ENCODE assay signal across 13 cellular contexts in the genomic region with DNA sequence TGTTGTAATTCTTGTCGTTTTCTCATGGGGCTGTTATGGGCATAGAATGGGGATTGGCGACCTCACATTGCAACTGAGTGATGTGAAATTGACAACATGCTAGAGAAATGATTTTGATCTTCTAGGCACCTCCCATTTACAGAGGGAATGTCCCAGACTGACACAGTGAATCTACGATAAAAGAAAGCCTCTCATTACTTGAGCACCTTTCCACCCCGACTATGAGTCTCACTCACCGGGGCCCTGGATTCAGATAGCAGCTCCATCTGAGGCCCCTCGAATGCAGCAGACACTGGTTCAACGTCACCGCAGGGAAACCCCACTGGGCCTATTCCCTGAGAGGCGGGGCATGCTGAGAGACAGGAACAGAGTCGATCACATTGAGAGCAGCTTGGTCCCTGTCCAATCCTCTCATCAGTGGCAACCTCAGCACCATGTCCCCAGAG. TPM values are rescaled to one million over a fixed set of nuclear protein-coding genes. Genes with fewer than 3 reads are reported as not detected.
DNase-seq lines count a peak whose midpoint lies in the region; ATAC-seq and TF ChIP-seq lines count a peak whose summit lies in the region.
"Had no signal": no experiment of that assay in that cellular context is flagged by ENCODE, and none has a peak within 500 bp of the region (broad histone marks: within the 10 kb centered on the region; RNA-seq: fewer than 3 reads in every experiment).

No MANE protein-coding gene starts in this region.

- no peak overlapping the region for H3K4me3 ChIP-seq in BE2C (ENCODE audit: low read depth, low read length)
- H3K4me3 ChIP-seq: testis had no signal

- peak overlapping the region; percentile 92 for H3K27ac Mint-ChIP-seq in activated CD8-positive, alpha-beta T cell treated with anti-CD3 and anti-CD28 coated beads for 36 hours
- H3K27ac Mint-ChIP-seq in effector memory CD8-positive, alpha-beta T cell: peak overlapping the region; percentile 87 to 97
- peak overlapping the region; percentile 95 for H3K27ac Mint-ChIP-seq in stimulated activated naive CD8-positive, alpha-beta T cell treated with anti-CD3 and anti-CD28 coated beads, Interleukin-15, Interleukin-2, amounts not matched to agents 100 ng/mL and 50 ng/mL, for 24 hours

- H3K27me3 Mint-ChIP-seq in activated CD8-positive, alpha-beta T cell treated with anti-CD3 and anti-CD28 coated beads for 36 hours: no peaks in the 10 kb centered on the region
- H3K27me3 Mint-ChIP-seq in effector memory CD8-positive, alpha-beta T cell: no peaks in the 10 kb centered on the region
- H3K27me3 Mint-ChIP-seq in stimulated activated naive CD8-positive, alpha-beta T cell treated with anti-CD3 and anti-CD28 coated beads, Interleukin-15, Interleukin-2, amounts not matched to agents 100 ng/mL and 50 ng/mL, for 24 hours: no peaks in the 10 kb centered on the region

- no peaks in the 10 kb centered on the region for H3K36me3 ChIP-seq in BE2C
- H3K36me3 ChIP-seq: WERI-Rb-1 had no signal

- CTCF ChIA-PET in activated CD8-positive, alpha-beta T cell treated with anti-CD3 and anti-CD28 coated beads for 36 hours (lab: Charles Lee): interaction anchor here (0.9 to 4.2 kb wide), 4 partner anchors 11 to 506 kb away, joined by 3 to 17 read pairs (median 7); partner anchors contain the start of gene NFATC2

- H3K4me1 ChIP-seq in BE2C: no peaks in the 10 kb centered on the region

- no peak overlapping the region for H3K4me3 Mint-ChIP-seq in activated CD8-positive, alpha-beta T cell treated with anti-CD3 and anti-CD28 coated beads for 36 hours
- H3K4me3 Mint-ChIP-seq in effector memory CD8-positive, alpha-beta T cell: peak overlapping the region; percentile 72 to 92
- H3K4me3 Mint-ChIP-seq in stimulated activated naive CD8-positive, alpha-beta T cell treated with anti-CD3 and anti-CD28 coated beads, Interleukin-15, Interleukin-2, amounts not matched to agents 100 ng/mL and 50 ng/mL, for 24 hours: peak overlapping the region; percentile 65

- TF ChIP-seq CTCF in activated CD8-positive, alpha-beta T cell treated with anti-CD3 and anti-CD28 coated beads for 36 hours (IDR thresholded peaks at IDR 0.05): no peak
- no peak for TF ChIP-seq CTCF in BE2C (IDR thresholded peaks at IDR 0.05; ENCODE audit: low read depth, low read length)

- peaks cover 93% of the 10 kb centered on the region for H3K4me1 Mint-ChIP-seq in activated CD8-positive, alpha-beta T cell treated with anti-CD3 and anti-CD28 coated beads for 36 hours (ENCODE audit: low read depth)
- peaks cover 80 to 88% of the 10 kb centered on the region in 2 donors for H3K4me1 Mint-ChIP-seq in effector memory CD8-positive, alpha-beta T cell (ENCODE audit: low read depth in 2 of 2)
- H3K4me1 Mint-ChIP-seq in stimulated activated naive CD8-positive, alpha-beta T cell treated with anti-CD3 and anti-CD28 coated beads, Interleukin-15, Interleukin-2, amounts not matched to agents 100 ng/mL and 50 ng/mL, for 24 hours (ENCODE audit: low read depth): peaks cover 93% of the 10 kb centered on the region

- intact Hi-C loops in activated CD8-positive, alpha-beta T cell treated with anti-CD3 and anti-CD28 coated beads for 36 hours (cut with micrococcal nuclease): no loop called here
- intact Hi-C loops in left ventricle myocardium superior (cut with micrococcal nuclease): no loop called here

- ATAC-seq in activated CD8-positive, alpha-beta T cell treated with anti-CD3 and anti-CD28 coated beads for 36 hours: peak; percentile 18
- peak; percentile 4 for ATAC-seq in effector memory CD8-positive, alpha-beta T cell (replicated peaks)
- ATAC-seq in HG03521 (IDR thresholded peaks at IDR 0.05; ENCODE audit: unreplicated experiment) (no peak), left ventricle myocardium superior (no peak)

- no peaks in the 10 kb centered on the region for H3K9me3 ChIP-seq in BE2C
- H3K9me3 ChIP-seq: testis had no signal

- H3K27me3 ChIP-seq in BE2C: peaks cover 8% of the 10 kb centered on the region; the same call in 1 of the 2 replicates
- H3K27me3 ChIP-seq: testis had no signal

- POLR2A ChIA-PET in activated CD8-positive, alpha-beta T cell treated with anti-CD3 and anti-CD28 coated beads for 36 hours (lab: Charles Lee): interaction anchor here (1.7 to 12.2 kb wide), 6 partner anchors 9 to 48 kb away, joined by 5 to 142 read pairs (median 20); partner anchors contain the start of gene NFATC2

- DNase-seq in stimulated activated CD4-positive, alpha-beta T cell treated with anti-CD3 and anti-CD28 coated beads, Interleukin-12 subunit alpha, Interleukin-12 subunit beta, amount 100 ng/mL, for 4 hours: peak; percentile 36
- DNase-seq in stimulated activated CD4-positive, alpha-beta T cell treated with anti-CD3 and anti-CD28 coated beads, Interleukin-2, amount 100 ng/mL, for 48 hours: no peak
- DNase-seq in activated CD8-positive, alpha-beta T cell treated with anti-CD3 and anti-CD28 coated beads for 36 hours: peak; percentile 66
- DNase-seq in effector memory CD8-positive, alpha-beta T cell: peak in 2 of 3 experiments; percentile 13 to 26
- DNase-seq in BE2C (no peak), left ventricle myocardium superior (no peak)
- DNase-seq: KG1, NCI-H774, WERI-Rb-1 had no signal

- H3K9me3 Mint-ChIP-seq in activated CD8-positive, alpha-beta T cell treated with anti-CD3 and anti-CD28 coated beads for 36 hours: no peaks in the 10 kb centered on the region
- no peaks in the 10 kb centered on the region for H3K9me3 Mint-ChIP-seq in effector memory CD8-positive, alpha-beta T cell
- no peaks in the 10 kb centered on the region for H3K9me3 Mint-ChIP-seq in stimulated activated naive CD8-positive, alpha-beta T cell treated with anti-CD3 and anti-CD28 coated beads, Interleukin-15, Interleukin-2, amounts not matched to agents 100 ng/mL and 50 ng/mL, for 24 hours
- H3K9me3 Mint-ChIP-seq: nephron had no signal

- H3K36me3 Mint-ChIP-seq in activated CD8-positive, alpha-beta T cell treated with anti-CD3 and anti-CD28 coated beads for 36 hours (ENCODE audit: low read depth): peaks cover 79% of the 10 kb centered on the region
- H3K36me3 Mint-ChIP-seq in effector memory CD8-positive, alpha-beta T cell (ENCODE audit: insufficient read depth): peaks cover 28% of the 10 kb centered on the region
- H3K36me3 Mint-ChIP-seq in stimulated activated naive CD8-positive, alpha-beta T cell treated with anti-CD3 and anti-CD28 coated beads, Interleukin-15, Interleukin-2, amounts not matched to agents 100 ng/mL and 50 ng/mL, for 24 hours (ENCODE audit: low read depth): peaks cover 65% of the 10 kb centered on the region

RNA-seq across cellular contexts. Expression of gene NFATC2, which starts 49.1 kb away (rescaled TPM):
- total RNA-seq in activated CD8-positive, alpha-beta T cell treated with anti-CD3 and anti-CD28 coated beads for 36 hours: 10 to 100 TPM; 38.3 to 40.9 TPM
- polyA plus RNA-seq in BE2C (2012; ENCODE audit: insufficient read depth, insufficient read length, low read depth): not detected
- 2.3 TPM for total RNA-seq in left ventricle myocardium superior

Comparison
In these comparisons a context has a peak if more than half of its experiments do, and no peak if none do; other contexts are left out.
1. DNase-seq: peak in stimulated activated CD4-positive, alpha-beta T cell treated with anti-CD3 and anti-CD28 coated beads, Interleukin-12 subunit alpha, Interleukin-12 subunit beta, amount 100 ng/mL, for 4 hours (single experiment), activated CD8-positive, alpha-beta T cell treated with anti-CD3 and anti-CD28 coated beads for 36 hours (single experiment) and effector memory CD8-positive, alpha-beta T cell (2 of 3); none in stimulated activated CD4-positive, alpha-beta T cell treated with anti-CD3 and anti-CD28 coated beads, Interleukin-2, amount 100 ng/mL, for 48 hours (0 of 2), BE2C (single experiment) and left ventricle myocardium superior (single experiment).
2. ATAC-seq: peak in activated CD8-positive, alpha-beta T cell treated with anti-CD3 and anti-CD28 coated beads for 36 hours (single experiment) and effector memory CD8-positive, alpha-beta T cell (single experiment); none in HG03521 (single experiment) and left ventricle myocardium superior (single experiment).
3. RNA of gene NFATC2, which starts 49.1 kb away (total RNA-seq): 38.3 to 40.9 TPM in activated CD8-positive, alpha-beta T cell treated with anti-CD3 and anti-CD28 coated beads for 36 hours; 2.3 TPM in left ventricle myocardium superior (single experiment); every median in the first group is over 10 times any median in the second.
4. Peak in every context shown above with its lines, with median percentiles within 50 percentile points of each other: H3K27ac Mint-ChIP-seq.